ENCODE assay signal across 8 cellular contexts in genomic region chr20:3239026-3239866, GRCh38. TPM values are rescaled to one million over a fixed set of nuclear protein-coding genes. Genes with fewer than 3 reads are reported as not detected.
A peak's percentile ranks its signal among the peaks of the same experiment; 100 is the strongest.
DNase-seq lines count a peak whose midpoint lies in the region; ATAC-seq and TF ChIP-seq lines count a peak whose summit lies in the region.

Gene SLC4A11, minus strand, starts transcription at chr20:3239190. Its CDS starts 53 bp downstream, at chr20:3239137.

- H3K27me3 ChIP-seq in BJ (ENCODE audit: control insufficient read depth, insufficient read depth, low read length): peaks cover 4% of the 10 kb centered on the region

- TF ChIP-seq CTCF in BJ (IDR thresholded peaks at IDR 0.05; ENCODE audit: insufficient read depth, low read depth, low read length): no peak
- no peak for TF ChIP-seq CTCF in NB4 (IDR thresholded peaks at IDR 0.05; ENCODE audit: low read depth, low read length)
- TF ChIP-seq CTCF in mesothelial cell of epicardium (IDR thresholded peaks at IDR 0.05; ENCODE audit: unreplicated experiment): no peak
- no peak for TF ChIP-seq CTCF in type B pancreatic cell (conservative IDR thresholded peaks at IDR 0.05)

- no peak within 1 kb of the TSS for H3K27ac Mint-ChIP-seq in activated CD4-positive, alpha-beta T cell treated with anti-CD3 and anti-CD28 coated beads, Interleukin-2, amount 10 ng/mL, durations not matched to agents 24 days and 14 days
- H3K27ac Mint-ChIP-seq in mesothelial cell of epicardium (no peak within 1 kb of the TSS), type B pancreatic cell (peak within 1 kb of the TSS; percentile 74)

- intact Hi-C loops in activated CD4-positive, alpha-beta T cell treated with anti-CD3 and anti-CD28 coated beads, Interleukin-2, amount 10 ng/mL, durations not matched to agents 24 days and 14 days (cut with micrococcal nuclease): loop anchor here (2.0 kb wide), 1 partner anchor 66 kb away; the partner anchor contains the start of gene LZTS3

- CTCF ChIA-PET in BJ (lab: Yijun Ruan, JAX): interaction anchor here (1.2 to 3.3 kb wide), 4 partner anchors 9 to 186 kb away, joined by 3 to 19 read pairs (median 6); no protein-coding TSS in a partner anchor

- no peaks in the 10 kb centered on the region for H3K9me3 Mint-ChIP-seq in activated CD4-positive, alpha-beta T cell treated with anti-CD3 and anti-CD28 coated beads, Interleukin-2, amount 10 ng/mL, durations not matched to agents 24 days and 14 days
- no peaks in the 10 kb centered on the region for H3K9me3 Mint-ChIP-seq in mesothelial cell of epicardium
- H3K9me3 Mint-ChIP-seq in type B pancreatic cell: no peaks in the 10 kb centered on the region

- H3K4me3 Mint-ChIP-seq in activated CD4-positive, alpha-beta T cell treated with anti-CD3 and anti-CD28 coated beads, Interleukin-2, amount 10 ng/mL, durations not matched to agents 24 days and 14 days: peak within 1 kb of the TSS; percentile 91
- peak within 1 kb of the TSS; percentile 77 for H3K4me3 Mint-ChIP-seq in mesothelial cell of epicardium
- peak within 1 kb of the TSS; percentile 92 for H3K4me3 Mint-ChIP-seq in type B pancreatic cell

- H3K36me3 ChIP-seq in BJ (ENCODE audit: control insufficient read depth, insufficient read depth, low read length): no peaks in the 10 kb centered on the region

- peaks cover 8% of the 10 kb centered on the region for H3K4me1 Mint-ChIP-seq in activated CD4-positive, alpha-beta T cell treated with anti-CD3 and anti-CD28 coated beads, Interleukin-2, amount 10 ng/mL, durations not matched to agents 24 days and 14 days
- H3K4me1 Mint-ChIP-seq in mesothelial cell of epicardium: peaks cover 8% of the 10 kb centered on the region
- peaks cover 6% of the 10 kb centered on the region for H3K4me1 Mint-ChIP-seq in type B pancreatic cell (ENCODE audit: unreplicated experiment)

- no peaks in the 10 kb centered on the region for H3K36me3 Mint-ChIP-seq in activated CD4-positive, alpha-beta T cell treated with anti-CD3 and anti-CD28 coated beads, Interleukin-2, amount 10 ng/mL, durations not matched to agents 24 days and 14 days (ENCODE audit: low read depth)
- H3K36me3 Mint-ChIP-seq in mesothelial cell of epicardium (no peaks in the 10 kb centered on the region), type B pancreatic cell (no peaks in the 10 kb centered on the region)

- DNase-seq in BJ (ENCODE audit: low read depth): peak; percentile 23
- DNase-seq in NB4 (ENCODE audit: low read depth): peak; percentile 70
- peak; percentile 84 for DNase-seq in activated CD4-positive, alpha-beta T cell treated with anti-CD3 and anti-CD28 coated beads, Interleukin-2, amount 10 ng/mL, durations not matched to agents 24 days and 14 days
- DNase-seq in epidermal melanocyte (ENCODE audit: insufficient read length, low spot score): peak; percentile 64
- no peak for DNase-seq in mesothelial cell of epicardium (ENCODE audit: low spot score in 2 of 2, unreplicated experiment in 2 of 2)
- DNase-seq in type B pancreatic cell (ENCODE audit: extremely low spot score, unreplicated experiment): no peak

- H3K4me3 ChIP-seq in BJ (ENCODE audit: low read depth, low read length) (peak within 1 kb of the TSS; percentile 62), NB4 (ENCODE audit: low read depth, low read length) (peak within 1 kb of the TSS; percentile 21)

- peaks cover 52% of the 10 kb centered on the region for H3K27me3 Mint-ChIP-seq in activated CD4-positive, alpha-beta T cell treated with anti-CD3 and anti-CD28 coated beads, Interleukin-2, amount 10 ng/mL, durations not matched to agents 24 days and 14 days
- H3K27me3 Mint-ChIP-seq in mesothelial cell of epicardium (ENCODE audit: low read depth) (peaks cover 87% of the 10 kb centered on the region), type B pancreatic cell (peaks cover 74% of the 10 kb centered on the region)

- no peak for TF ChIP-seq POLR2A in NB4 (IDR thresholded peaks at IDR 0.05; ENCODE audit: extremely low read depth, insufficient read length)

- POLR2A ChIA-PET in BJ (lab: Charles Lee): interaction anchor here (0.6 kb wide), 1 partner anchor 7 kb away, joined by 6 read pairs; no protein-coding TSS in a partner anchor

- peak; percentile 57 for ATAC-seq in GM19351 (IDR thresholded peaks at IDR 0.05; ENCODE audit: unreplicated experiment)
- no peak for ATAC-seq in HG03196 (IDR thresholded peaks at IDR 0.05; ENCODE audit: unreplicated experiment)

RNA-seq across cellular contexts. Expression of gene SLC4A11, which starts in this region (rescaled TPM):
- polyA plus RNA-seq in BJ (2011; rRNA removed): 0.94 and 1.2 TPM in 2 replicates
- polyA minus RNA-seq in BJ (2011; rRNA and poly(A)+ RNA removed): 1.8 and 2.1 TPM in 2 replicates
- 1.9 and 2.4 TPM in 2 replicates for total RNA-seq in activated CD4-positive, alpha-beta T cell treated with anti-CD3 and anti-CD28 coated beads, Interleukin-2, amount 10 ng/mL, durations not matched to agents 24 days and 14 days
- total RNA-seq in mesothelial cell of epicardium: 1.0 to 2.5 TPM (median 1.9 TPM) in 3 replicates
- 5.8 and 6.9 TPM in 2 replicates for total RNA-seq in type B pancreatic cell (ENCODE audit: low replicate concordance)

Comparison
In these comparisons a context has a peak if more than half of its experiments do, and no peak if none do; other contexts are left out.
1. DNase-seq: peak in BJ (single experiment), NB4 (single experiment), activated CD4-positive, alpha-beta T cell treated with anti-CD3 and anti-CD28 coated beads, Interleukin-2, amount 10 ng/mL, durations not matched to agents 24 days and 14 days (single experiment) and epidermal melanocyte (single experiment); none in mesothelial cell of epicardium (0 of 2) and type B pancreatic cell (single experiment).
2. Peak in every context shown above with its lines, with median percentiles within 50 percentile points of each other: H3K4me3 Mint-ChIP-seq.